ENCODE assay signal across 19 cellular contexts in the genomic region with DNA sequence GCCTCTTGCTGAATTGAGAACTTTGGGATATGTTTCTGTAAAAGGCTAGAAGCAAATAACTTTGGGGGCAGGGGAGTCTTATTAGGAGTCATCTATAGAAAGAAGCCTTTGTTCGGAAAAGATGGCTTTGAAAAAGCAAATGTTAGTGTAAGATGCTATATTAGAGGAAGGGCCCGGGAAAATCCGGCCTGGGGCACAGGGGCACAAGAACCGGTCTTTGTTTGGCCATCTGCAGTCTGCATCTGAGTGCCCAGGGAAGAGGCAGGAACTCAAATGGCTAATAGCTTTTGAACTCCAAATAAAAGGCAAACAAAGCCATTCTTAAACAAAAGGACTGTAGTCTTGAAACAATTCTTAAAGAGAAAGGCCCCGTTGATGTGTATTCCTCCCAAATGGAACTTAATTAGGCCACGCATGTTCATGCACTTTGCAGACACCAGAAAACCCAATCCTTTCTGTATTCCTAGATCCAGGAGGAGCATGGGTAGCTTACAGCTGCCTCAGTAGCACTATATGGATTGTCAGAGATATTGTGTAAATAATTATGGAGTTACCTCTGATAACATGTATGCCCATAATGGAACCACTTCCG.
DNase-seq lines count a peak whose midpoint lies in the region; ATAC-seq, FAIRE-seq and TF ChIP-seq lines count a peak whose summit lies in the region.
"Had no signal": no experiment of that assay in that cellular context is flagged by ENCODE, and none has a peak within 500 bp of the region (broad histone marks: within the 10 kb centered on the region; RNA-seq: fewer than 3 reads in every experiment).

No MANE protein-coding gene starts in this region.

- H2AFZ ChIP-seq in endothelial cell of umbilical vein (ENCODE audit: low read depth, low read length), result no peak overlapping the region
- no peak overlapping the region for H2AFZ ChIP-seq in neural progenitor cell (replicated peaks)

- no peaks in the 10 kb centered on the region for H3K27me3 ChIP-seq in endothelial cell of umbilical vein (ENCODE audit: control insufficient read depth in 2 of 2, insufficient read depth in 2 of 2, low read length in 2 of 2)
- H3K27me3 ChIP-seq in neural progenitor cell, result no peaks in the 10 kb centered on the region
- H3K27me3 ChIP-seq: foreskin keratinocyte, neutrophil, tibial artery had no signal

- intact Hi-C loops in endothelial cell of umbilical vein (cut with micrococcal nuclease), result no loop called here

- H3K4me3 ChIP-seq in endothelial cell of umbilical vein (replicated peaks in 1 of 3; ENCODE audit: insufficient read depth in 1 of 3, low read depth in 1 of 3, low read length in 3 of 3) (no peak overlapping the region), neural progenitor cell (no peak overlapping the region)
- H3K4me3 ChIP-seq: tibial artery had no signal

- no peak overlapping the region for H3K27ac ChIP-seq in endothelial cell of umbilical vein (ENCODE audit: insufficient read depth, low read depth, low read length)
- peak overlapping the region; percentile 88 for H3K27ac ChIP-seq in neural progenitor cell
- H3K27ac ChIP-seq: 22Rv1, foreskin keratinocyte, neutrophil, tibial artery had no signal

- H3F3A ChIP-seq in neural progenitor cell (ENCODE audit: low read depth), result peaks cover 24% of the 10 kb centered on the region

- peaks cover 15% of the 10 kb centered on the region for H3K9me3 Mint-ChIP-seq in neural progenitor cell
- H3K9me3 Mint-ChIP-seq: T-helper 1 cell treated with Interleukin-12 subunit alpha and Interleukin-12 subunit beta and Interleukin-4 antibody, amounts not matched to agents 30 μg/mL and 1 μg/mL, for 36 hours had no signal

- peaks cover 4% of the 10 kb centered on the region for H3K27me3 Mint-ChIP-seq in neural progenitor cell (ENCODE audit: insufficient read depth, low read depth)

- H3K4me1 ChIP-seq in endothelial cell of umbilical vein (ENCODE audit: control insufficient read depth, extremely low read depth, insufficient read depth, low read length), result peaks cover 20% of the 10 kb centered on the region
- peaks cover 41% of the 10 kb centered on the region for H3K4me1 ChIP-seq in neural progenitor cell

- peaks cover 32% of the 10 kb centered on the region for H3K4me1 Mint-ChIP-seq in neural progenitor cell

- POLR2A ChIA-PET in endothelial cell of umbilical vein (lab: Charles Lee), result no interaction called here

- ATAC-seq in HG02981 (IDR thresholded peaks at IDR 0.05; ENCODE audit: unreplicated experiment), result no peak
- ATAC-seq: sciatic nerve had no signal

- H4K20me1 ChIP-seq in endothelial cell of umbilical vein (replicated peaks; ENCODE audit: control insufficient read depth, extremely low read depth, insufficient read depth, low read length) (no peaks in the 10 kb centered on the region), neural progenitor cell (ENCODE audit: low read depth) (no peaks in the 10 kb centered on the region)

- H3K4me2 ChIP-seq in endothelial cell of umbilical vein (ENCODE audit: insufficient read depth, low read length), result no peak overlapping the region
- H3K4me2 ChIP-seq in neural progenitor cell, result peak overlapping the region; percentile 53

- TF ChIP-seq POLR2A in endothelial cell of umbilical vein (IDR thresholded peaks at IDR 0.05; ENCODE audit: low read depth, low read length), result no peak

- no peak for FAIRE-seq in endothelial cell of umbilical vein (lab: Jason Lieb, UNC)
- FAIRE-seq: endometrium had no signal

- H3K9me3 ChIP-seq in endothelial cell of umbilical vein (replicated peaks; ENCODE audit: control insufficient read depth, insufficient read depth, low read length), result no peaks in the 10 kb centered on the region
- H3K9me3 ChIP-seq in neural progenitor cell (ENCODE audit: low read depth), result no peaks in the 10 kb centered on the region
- H3K9me3 ChIP-seq: neutrophil, tibial artery had no signal

- no peak overlapping the region for H3K9ac ChIP-seq in endothelial cell of umbilical vein (replicated peaks; ENCODE audit: extremely low read depth, insufficient read depth, low read length)
- H3K9ac ChIP-seq in neural progenitor cell, result no peak overlapping the region

- no peaks in the 10 kb centered on the region for H3K36me3 ChIP-seq in endothelial cell of umbilical vein (ENCODE audit: control insufficient read depth in 2 of 2, extremely low read depth in 1 of 2, insufficient read depth in 2 of 2, low read length in 2 of 2)
- H3K36me3 ChIP-seq in neural progenitor cell, result no peaks in the 10 kb centered on the region
- H3K36me3 ChIP-seq: neutrophil, tibial artery had no signal

- no peak overlapping the region for H3K27ac Mint-ChIP-seq in neural progenitor cell
- H3K27ac Mint-ChIP-seq: T-helper 1 cell treated with Interleukin-12 subunit alpha and Interleukin-12 subunit beta and Interleukin-4 antibody, amounts not matched to agents 30 μg/mL and 1 μg/mL, for 36 hours had no signal

- dilution Hi-C loops in endothelial cell of umbilical vein (cut with MboI; ENCODE audit: extremely low pct_ligation_motif_present, low sequenced_read_pairs), result no loop called here

- H3K9me1 ChIP-seq in endothelial cell of umbilical vein (replicated peaks; ENCODE audit: control insufficient read depth, extremely low read depth, insufficient read depth, low read length), result no peaks in the 10 kb centered on the region

- CTCF ChIA-PET in endothelial cell of umbilical vein (lab: Charles Lee), result no interaction called here

- peak; percentile 58 for DNase-seq in DMS153 (lab: John Stamatoyannopoulos, UW)
- DNase-seq in DMS153 treated with DMSO at 0.1 percent for 48 hours (lab: John Stamatoyannopoulos, UW; ENCODE audit: unreplicated experiment), result no peak
- peak; percentile 71 for DNase-seq in NCI-H146 (lab: John Stamatoyannopoulos, UW)
- peak; percentile 11 for DNase-seq in endothelial cell of umbilical vein (ENCODE audit: low read depth, low spot score)
- DNase-seq in neural progenitor cell (ENCODE audit: low spot score), result peak; percentile 78
- no peak for DNase-seq in LoVo (ENCODE audit: low spot score)
- no peak for DNase-seq in NCI-H1930 (lab: John Stamatoyannopoulos, UW)
- DNase-seq: activated CD4-positive, CD25-positive, alpha-beta regulatory T cell; activated effector memory CD4-positive, alpha-beta T cell treated with Interleukin-2 at 50 U/mL for 16 hours; amniotic stem cell; cerebellar nuclear complex; tibial artery had no signal

- BruUV-seq in endothelial cell of umbilical vein (replicated peaks; lab: Mats Ljungman, UMichigan), result no TSS peak

- H3K79me2 ChIP-seq in endothelial cell of umbilical vein (ENCODE audit: control insufficient read depth, insufficient read depth, low read length) (no peaks in the 10 kb centered on the region), neural progenitor cell (ENCODE audit: low read depth) (no peaks in the 10 kb centered on the region)

- no peak for TF ChIP-seq CTCF in endothelial cell of umbilical vein (IDR thresholded peaks at IDR 0.05; ENCODE audit: extremely low read depth in 1 of 2, insufficient read depth in 1 of 2, low read depth in 1 of 2, low read length in 2 of 2)
- no peak for TF ChIP-seq CTCF in neural progenitor cell (IDR thresholded peaks at IDR 0.05)

- H3K4me3 Mint-ChIP-seq in neural progenitor cell, result no peak overlapping the region
- H3K4me3 Mint-ChIP-seq: T-helper 1 cell treated with Interleukin-12 subunit alpha and Interleukin-12 subunit beta and Interleukin-4 antibody, amounts not matched to agents 30 μg/mL and 1 μg/mL, for 36 hours had no signal

- no peaks in the 10 kb centered on the region for H3K36me3 Mint-ChIP-seq in neural progenitor cell

TF ChIP-seq in endothelial cell of umbilical vein, 7 proteins besides CTCF, POLR2A, EP300 and RAD21:
- TF ChIP-seq JUN (IDR thresholded peaks at IDR 0.05; ENCODE audit: borderline replicate concordance, insufficient read depth, insufficient read length, low read depth) (no peak), EZH2 (IDR thresholded peaks at IDR 0.05; ENCODE audit: borderline replicate concordance, low read depth, low read length, severe bottlenecking) (no peak), FOS (IDR thresholded peaks at IDR 0.05; ENCODE audit: borderline replicate concordance, insufficient read depth, low read length) (no peak), POLR2AphosphoS5 (IDR thresholded peaks at IDR 0.05; ENCODE audit: insufficient read depth, low read depth, low read length) (no peak), GATA2 (IDR thresholded peaks at IDR 0.05; ENCODE audit: insufficient read depth, insufficient read length, low read depth, low read length) (no peak), MYC (IDR thresholded peaks at IDR 0.05; ENCODE audit: low read depth, low read length) (no peak)
- TF ChIP-seq, protein P1, sequence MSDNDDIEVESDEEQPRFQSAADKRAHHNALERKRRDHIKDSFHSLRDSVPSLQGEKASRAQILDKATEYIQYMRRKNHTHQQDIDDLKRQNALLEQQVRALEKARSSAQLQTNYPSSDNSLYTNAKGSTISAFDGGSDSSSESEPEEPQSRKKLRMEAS (IDR thresholded peaks at IDR 0.05; ENCODE audit: insufficient read depth, insufficient read length), result no peak

Comparison
In these comparisons a context has a peak if more than half of its experiments do, and no peak if none do; other contexts are left out.
1. DNase-seq: peak in DMS153 (single experiment), NCI-H146 (single experiment), endothelial cell of umbilical vein (single experiment) and neural progenitor cell (single experiment); none in DMS153 treated with DMSO at 0.1 percent for 48 hours (single experiment), LoVo (single experiment) and NCI-H1930 (0 of 2).